ENCODE assay signal across 1 cellular context in the genomic region with DNA sequence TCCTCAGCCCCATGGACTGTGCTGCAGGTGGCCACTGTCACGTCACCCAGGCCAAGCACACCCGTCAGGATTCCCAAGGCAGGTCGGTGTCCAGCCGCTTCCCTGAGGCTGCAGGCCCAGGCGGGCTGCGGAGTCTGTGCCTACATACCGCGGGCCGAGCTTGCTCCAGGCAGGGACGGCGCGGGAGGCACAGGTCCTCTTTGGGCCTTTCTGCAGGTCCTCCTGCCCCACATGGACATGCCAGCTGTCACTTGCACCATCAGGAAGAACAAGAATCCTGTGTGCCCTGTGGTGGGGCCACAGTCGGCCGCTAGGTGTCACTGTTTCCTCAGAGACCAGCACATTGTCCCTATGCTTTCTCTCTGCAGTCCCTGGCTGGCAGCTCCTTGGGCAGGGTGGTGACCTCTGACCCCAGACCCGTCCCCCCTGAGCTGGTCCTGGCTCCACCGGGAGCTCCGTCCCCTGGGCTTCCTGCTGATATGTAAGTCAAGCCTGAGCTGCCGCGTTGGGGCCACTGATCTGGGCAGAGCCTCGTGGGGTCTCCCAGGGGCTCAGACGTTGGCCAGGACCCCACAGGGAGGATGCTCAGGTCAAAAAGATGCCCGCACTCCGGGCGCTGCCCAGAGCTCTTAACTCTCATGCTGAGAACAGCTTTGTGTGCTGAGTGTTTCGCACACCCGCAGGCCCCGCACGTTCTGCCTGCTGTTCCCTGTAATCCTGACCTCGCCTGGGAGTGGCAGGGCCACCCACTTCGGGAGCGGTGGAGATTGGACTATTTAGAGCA.
TF ChIP-seq lines count a peak whose summit lies in the region.

No MANE protein-coding gene starts in this region.

TF ChIP-seq in H1, 55 proteins besides CTCF, POLR2A, EP300 and RAD21:
- TF ChIP-seq CHD1 (IDR thresholded peaks at IDR 0.05; ENCODE audit: low read depth, low read length) (no peak), SIX5 (IDR thresholded peaks at IDR 0.05; ENCODE audit: low read depth, low read length) (no peak), POU5F1 (IDR thresholded peaks at IDR 0.05; ENCODE audit: low read depth, low read length) (no peak), HDAC6 (IDR thresholded peaks at IDR 0.05; ENCODE audit: low read depth, low read length) (no peak), CHD2 (IDR thresholded peaks at IDR 0.05; ENCODE audit: low read length) (no peak), NANOG (IDR thresholded peaks at IDR 0.05; ENCODE audit: insufficient read depth, low read depth, low read length, poor library complexity, severe bottlenecking) (no peak), JUND (IDR thresholded peaks at IDR 0.05; ENCODE audit: low read length) (no peak), SP1 (IDR thresholded peaks at IDR 0.05; ENCODE audit: low read depth, low read length) (no peak), TAF7 (optimal IDR thresholded peaks at IDR 0.05; ENCODE audit: borderline replicate concordance, low read depth, low read length) (no peak), TAF1 (IDR thresholded peaks at IDR 0.05; ENCODE audit: low read depth, low read length) (no peak), NRF1 (IDR thresholded peaks at IDR 0.05; ENCODE audit: low read depth, low read length) (no peak), BRCA1 (IDR thresholded peaks at IDR 0.05; ENCODE audit: low read depth, low read length) (no peak), RFX5 (IDR thresholded peaks at IDR 0.05; ENCODE audit: borderline replicate concordance, low read depth, low read length) (no peak), RBBP5 (IDR thresholded peaks at IDR 0.05; ENCODE audit: borderline replicate concordance, low read depth, low read length) (no peak), POLR2AphosphoS5 (IDR thresholded peaks at IDR 0.05; ENCODE audit: low read depth, low read length) (no peak), PHF8 (conservative IDR thresholded peaks at IDR 0.05; ENCODE audit: low read depth, low read length) (no peak), CREB1 (IDR thresholded peaks at IDR 0.05) (0 out of 2 replicates have a peak, but pooled peaks have one; percentile 23), TBP (IDR thresholded peaks at IDR 0.05; ENCODE audit: low read depth, low read length) (no peak), CBX8 (IDR thresholded peaks at IDR 0.05; ENCODE audit: borderline replicate concordance, low read depth, low read length) (no peak), E2F6 (IDR thresholded peaks at IDR 0.05) (no peak), SP4 (IDR thresholded peaks at IDR 0.05; ENCODE audit: low read length) (no peak), KDM4A (IDR thresholded peaks at IDR 0.05; ENCODE audit: low read depth, low read length, severe bottlenecking) (no peak), KDM5A (IDR thresholded peaks at IDR 0.05; ENCODE audit: low read length) (no peak), SP2 (IDR thresholded peaks at IDR 0.05; ENCODE audit: low read length) (no peak), SIRT6 (IDR thresholded peaks at IDR 0.05; ENCODE audit: low read length) (no peak), BCL11A (IDR thresholded peaks at IDR 0.05; ENCODE audit: low read depth in 2 of 2, low read length in 2 of 2) (no peak), TEAD4 (IDR thresholded peaks at IDR 0.05; ENCODE audit: low read depth, low read length) (peak; percentile 30; the same call in 1 of the 2 replicates), GTF2F1 (IDR thresholded peaks at IDR 0.05; ENCODE audit: borderline replicate concordance, low read depth, low read length) (no peak), CEBPB (IDR thresholded peaks at IDR 0.05; ENCODE audit: low read depth, low read length) (no peak), HDAC2 (IDR thresholded peaks at IDR 0.05; ENCODE audit: borderline replicate concordance in 1 of 2, low read depth in 2 of 2, low read length in 2 of 2) (0 out of 4 replicates have a peak, but pooled peaks of 1 of the 2 experiments have one; percentile 41), GABPA (IDR thresholded peaks at IDR 0.05; ENCODE audit: borderline replicate concordance, insufficient read depth, low read length) (0 out of 2 replicates have a peak, but pooled peaks have one; percentile 62), SRF (IDR thresholded peaks at IDR 0.05; ENCODE audit: low read depth, low read length) (no peak), KDM1A (IDR thresholded peaks at IDR 0.05; ENCODE audit: borderline replicate concordance, low read length) (no peak), EGR1 (IDR thresholded peaks at IDR 0.05; ENCODE audit: borderline replicate concordance, low read depth, low read length) (no peak), FOSL1 (IDR thresholded peaks at IDR 0.05; ENCODE audit: insufficient read depth, low read depth, low read length) (no peak), ZNF274 (IDR thresholded peaks at IDR 0.05; ENCODE audit: borderline replicate concordance, extremely low read depth, low read length) (no peak), TCF12 (IDR thresholded peaks at IDR 0.05; ENCODE audit: low read depth, low read length) (no peak), CTBP2 (IDR thresholded peaks at IDR 0.05; ENCODE audit: borderline replicate concordance, insufficient read depth, insufficient read length, low read length) (no peak), SIN3A (conservative IDR thresholded peaks at IDR 0.05 in 1 of 2, IDR thresholded peaks at IDR 0.05 in 1 of 2; ENCODE audit: low read depth in 1 of 2, low read length in 2 of 2) (peak; percentile 86 to 93; a peak in 3 of 4 replicates), SUZ12 (IDR thresholded peaks at IDR 0.05; ENCODE audit: low read length) (no peak)
- TF ChIP-seq, protein P1, sequence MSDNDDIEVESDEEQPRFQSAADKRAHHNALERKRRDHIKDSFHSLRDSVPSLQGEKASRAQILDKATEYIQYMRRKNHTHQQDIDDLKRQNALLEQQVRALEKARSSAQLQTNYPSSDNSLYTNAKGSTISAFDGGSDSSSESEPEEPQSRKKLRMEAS (IDR thresholded peaks at IDR 0.05): peak; percentile 63; the same call in 1 of the 2 replicates
- TF ChIP-seq, protein P2, sequence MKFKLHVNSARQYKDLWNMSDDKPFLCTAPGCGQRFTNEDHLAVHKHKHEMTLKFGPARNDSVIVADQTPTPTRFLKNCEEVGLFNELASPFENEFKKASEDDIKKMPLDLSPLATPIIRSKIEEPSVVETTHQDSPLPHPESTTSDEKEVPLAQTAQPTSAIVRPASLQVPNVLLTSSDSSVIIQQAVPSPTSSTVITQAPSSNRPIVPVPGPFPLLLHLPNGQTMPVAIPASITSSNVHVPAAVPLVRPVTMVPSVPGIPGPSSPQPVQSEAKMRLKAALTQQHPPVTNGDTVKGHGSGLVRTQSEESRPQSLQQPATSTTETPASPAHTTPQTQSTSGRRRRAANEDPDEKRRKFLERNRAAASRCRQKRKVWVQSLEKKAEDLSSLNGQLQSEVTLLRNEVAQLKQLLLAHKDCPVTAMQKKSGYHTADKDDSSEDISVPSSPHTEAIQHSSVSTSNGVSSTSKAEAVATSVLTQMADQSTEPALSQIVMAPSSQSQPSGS (IDR thresholded peaks at IDR 0.05; ENCODE audit: low read length): no peak
- TF ChIP-seq, protein P3, sequence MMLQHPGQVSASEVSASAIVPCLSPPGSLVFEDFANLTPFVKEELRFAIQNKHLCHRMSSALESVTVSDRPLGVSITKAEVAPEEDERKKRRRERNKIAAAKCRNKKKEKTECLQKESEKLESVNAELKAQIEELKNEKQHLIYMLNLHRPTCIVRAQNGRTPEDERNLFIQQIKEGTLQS (IDR thresholded peaks at IDR 0.05; ENCODE audit: insufficient read depth, low read depth, low read length): no peak
- TF ChIP-seq, protein P4, sequence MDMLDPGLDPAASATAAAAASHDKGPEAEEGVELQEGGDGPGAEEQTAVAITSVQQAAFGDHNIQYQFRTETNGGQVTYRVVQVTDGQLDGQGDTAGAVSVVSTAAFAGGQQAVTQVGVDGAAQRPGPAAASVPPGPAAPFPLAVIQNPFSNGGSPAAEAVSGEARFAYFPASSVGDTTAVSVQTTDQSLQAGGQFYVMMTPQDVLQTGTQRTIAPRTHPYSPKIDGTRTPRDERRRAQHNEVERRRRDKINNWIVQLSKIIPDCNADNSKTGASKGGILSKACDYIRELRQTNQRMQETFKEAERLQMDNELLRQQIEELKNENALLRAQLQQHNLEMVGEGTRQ (IDR thresholded peaks at IDR 0.05; ENCODE audit: low read length): no peak
